Comparison of ENCODE assay signal across 1 cellular context in the genomic region with DNA sequence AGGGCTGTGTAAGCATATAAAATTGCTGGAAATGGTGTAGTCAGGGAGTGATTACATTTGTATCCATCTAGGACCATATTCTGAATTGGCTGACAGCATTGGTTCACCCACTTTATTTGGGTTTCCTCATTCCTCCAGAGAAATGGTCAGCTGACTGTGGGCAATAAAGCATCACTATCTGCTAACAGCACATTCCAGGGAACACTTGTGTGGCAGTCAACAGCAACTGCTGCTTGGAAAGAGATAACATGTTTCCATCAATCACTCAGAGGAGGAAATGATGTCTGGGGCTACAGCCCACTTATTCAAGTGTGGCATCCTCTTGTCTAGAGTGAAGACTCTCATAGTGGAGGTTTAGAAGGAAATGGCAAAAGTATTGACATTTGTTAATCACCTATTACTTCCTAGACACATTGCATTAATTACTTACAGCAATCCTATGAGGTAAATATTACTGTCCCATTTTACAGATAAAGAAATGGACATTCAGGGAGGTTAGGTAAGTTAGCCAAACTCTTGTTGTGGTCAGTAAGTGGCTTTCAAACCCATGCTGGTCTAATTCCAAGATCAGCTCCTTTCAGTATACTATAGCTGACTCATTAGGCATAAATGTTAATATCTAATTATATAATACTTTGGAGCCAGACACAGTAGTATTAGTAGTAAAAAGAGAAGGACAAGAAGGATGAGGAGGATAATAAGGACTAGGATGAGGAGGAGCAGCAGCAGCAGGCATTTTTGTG.
TF ChIP-seq lines count a peak whose summit lies in the region.

No MANE protein-coding gene starts in this region.

TF ChIP-seq in K562, 482 proteins besides CTCF, POLR2A, EP300 and RAD21 (continued from another document and continues in another):
- TF ChIP-seq, protein P1, sequence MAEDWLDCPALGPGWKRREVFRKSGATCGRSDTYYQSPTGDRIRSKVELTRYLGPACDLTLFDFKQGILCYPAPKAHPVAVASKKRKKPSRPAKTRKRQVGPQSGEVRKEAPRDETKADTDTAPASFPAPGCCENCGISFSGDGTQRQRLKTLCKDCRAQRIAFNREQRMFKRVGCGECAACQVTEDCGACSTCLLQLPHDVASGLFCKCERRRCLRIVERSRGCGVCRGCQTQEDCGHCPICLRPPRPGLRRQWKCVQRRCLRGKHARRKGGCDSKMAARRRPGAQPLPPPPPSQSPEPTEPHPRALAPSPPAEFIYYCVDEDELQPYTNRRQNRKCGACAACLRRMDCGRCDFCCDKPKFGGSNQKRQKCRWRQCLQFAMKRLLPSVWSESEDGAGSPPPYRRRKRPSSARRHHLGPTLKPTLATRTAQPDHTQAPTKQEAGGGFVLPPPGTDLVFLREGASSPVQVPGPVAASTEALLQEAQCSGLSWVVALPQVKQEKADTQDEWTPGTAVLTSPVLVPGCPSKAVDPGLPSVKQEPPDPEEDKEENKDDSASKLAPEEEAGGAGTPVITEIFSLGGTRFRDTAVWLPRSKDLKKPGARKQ (CRISPR knock-in tag; IDR thresholded peaks at IDR 0.05) = no peak
- TF ChIP-seq NR2C1 (IDR thresholded peaks at IDR 0.05) = no peak
- 0 out of 2 replicates have a peak, but pooled peaks have one; percentile 27 for TF ChIP-seq NR2C1 (tag; IDR thresholded peaks at IDR 0.05)
- TF ChIP-seq, protein P2, sequence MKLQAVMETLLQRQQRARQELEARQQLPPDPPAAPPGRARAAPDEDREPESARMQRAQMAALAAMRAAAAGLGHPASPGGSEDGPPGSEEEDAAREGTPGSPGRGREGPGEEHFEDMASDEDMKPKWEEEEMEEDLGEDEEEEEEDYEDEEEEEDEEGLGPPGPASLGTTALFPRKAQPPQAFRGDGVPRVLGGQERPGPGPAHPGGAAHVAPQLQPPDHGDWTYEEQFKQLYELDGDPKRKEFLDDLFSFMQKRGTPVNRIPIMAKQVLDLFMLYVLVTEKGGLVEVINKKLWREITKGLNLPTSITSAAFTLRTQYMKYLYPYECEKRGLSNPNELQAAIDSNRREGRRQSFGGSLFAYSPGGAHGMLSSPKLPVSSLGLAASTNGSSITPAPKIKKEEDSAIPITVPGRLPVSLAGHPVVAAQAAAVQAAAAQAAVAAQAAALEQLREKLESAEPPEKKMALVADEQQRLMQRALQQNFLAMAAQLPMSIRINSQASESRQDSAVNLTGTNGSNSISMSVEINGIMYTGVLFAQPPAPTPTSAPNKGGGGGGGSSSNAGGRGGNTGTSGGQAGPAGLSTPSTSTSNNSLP (IDR thresholded peaks at IDR 0.05; ENCODE audit: borderline replicate concordance, low read depth, low read length) = peak; percentile 65; the same call in 1 of the 2 replicates
- TF ChIP-seq TOE1 (IDR thresholded peaks at IDR 0.05; ENCODE audit: borderline replicate concordance) = 0 out of 2 replicates have a peak, but pooled peaks have one; percentile 35
- TF ChIP-seq TOE1 (CRISPR knock-in tag; IDR thresholded peaks at IDR 0.05; ENCODE audit: borderline replicate concordance, low read depth) = no peak
- TF ChIP-seq ATF1 (CRISPR knock-in tag; IDR thresholded peaks at IDR 0.05) = no peak
- TF ChIP-seq ATF1 (tag; IDR thresholded peaks at IDR 0.05) = 0 out of 2 replicates have a peak, but pooled peaks have one; percentile 35
- no peak for TF ChIP-seq ZEB2 (IDR thresholded peaks at IDR 0.05)
- peak; percentile 69 to 92; a peak in 2 of 4 replicates for TF ChIP-seq TBL1XR1 (IDR thresholded peaks at IDR 0.05; ENCODE audit: low read length in 2 of 2)
- TF ChIP-seq, protein P3, sequence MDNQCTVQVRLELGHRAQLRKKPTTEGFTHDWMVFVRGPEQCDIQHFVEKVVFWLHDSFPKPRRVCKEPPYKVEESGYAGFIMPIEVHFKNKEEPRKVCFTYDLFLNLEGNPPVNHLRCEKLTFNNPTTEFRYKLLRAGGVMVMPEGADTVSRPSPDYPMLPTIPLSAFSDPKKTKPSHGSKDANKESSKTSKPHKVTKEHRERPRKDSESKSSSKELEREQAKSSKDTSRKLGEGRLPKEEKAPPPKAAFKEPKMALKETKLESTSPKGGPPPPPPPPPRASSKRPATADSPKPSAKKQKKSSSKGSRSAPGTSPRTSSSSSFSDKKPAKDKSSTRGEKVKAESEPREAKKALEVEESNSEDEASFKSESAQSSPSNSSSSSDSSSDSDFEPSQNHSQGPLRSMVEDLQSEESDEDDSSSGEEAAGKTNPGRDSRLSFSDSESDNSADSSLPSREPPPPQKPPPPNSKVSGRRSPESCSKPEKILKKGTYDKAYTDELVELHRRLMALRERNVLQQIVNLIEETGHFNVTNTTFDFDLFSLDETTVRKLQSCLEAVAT (IDR thresholded peaks at IDR 0.05) = peak in 1 of 2 experiments; percentile 76; a peak in 1 of 4 replicates
- peak; percentile 49; the same call in 1 of the 2 replicates for TF ChIP-seq SPI1 (IDR thresholded peaks at IDR 0.05; ENCODE audit: borderline replicate concordance, low read depth, low read length)
- peak; percentile 94 for TF ChIP-seq ELF4 (CRISPR knock-in tag; IDR thresholded peaks at IDR 0.05)
- no peak for TF ChIP-seq ZNF551 (CRISPR knock-in tag; IDR thresholded peaks at IDR 0.05)
- TF ChIP-seq NELFE (IDR thresholded peaks at IDR 0.05; ENCODE audit: insufficient read depth, insufficient read length) = no peak
- TF ChIP-seq ZNF561 (CRISPR knock-in tag; conservative IDR thresholded peaks at IDR 0.05) = no peak
- TF ChIP-seq ZNF780A (CRISPR knock-in tag; IDR thresholded peaks at IDR 0.05) = no peak
- TF ChIP-seq EHMT2 (IDR thresholded peaks at IDR 0.05) = 0 out of 2 replicates have a peak, but pooled peaks have one; percentile 32
- peak; percentile 97 for TF ChIP-seq CBFA2T2 (conservative IDR thresholded peaks at IDR 0.05)
- TF ChIP-seq GABPB1 (CRISPR knock-in tag; IDR thresholded peaks at IDR 0.05) = no peak
- TF ChIP-seq NONO (IDR thresholded peaks at IDR 0.05; ENCODE audit: low read depth in 2 of 2, low read length in 1 of 2) = peak in 1 of 2 experiments; percentile 38; a peak in 1 of 4 replicates
- TF ChIP-seq MED1 (CRISPR knock-in tag; IDR thresholded peaks at IDR 0.05; ENCODE audit: borderline replicate concordance) = no peak
- TF ChIP-seq, protein P4, sequence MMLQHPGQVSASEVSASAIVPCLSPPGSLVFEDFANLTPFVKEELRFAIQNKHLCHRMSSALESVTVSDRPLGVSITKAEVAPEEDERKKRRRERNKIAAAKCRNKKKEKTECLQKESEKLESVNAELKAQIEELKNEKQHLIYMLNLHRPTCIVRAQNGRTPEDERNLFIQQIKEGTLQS (IDR thresholded peaks at IDR 0.05) = no peak
- TF ChIP-seq, protein P4 (CRISPR knock-in tag; conservative IDR thresholded peaks at IDR 0.05) = no peak
- TF ChIP-seq EZH2 (IDR thresholded peaks at IDR 0.05; ENCODE audit: borderline replicate concordance, low read depth, low read length) = no peak; the same call in 1 of the 2 replicates
- TF ChIP-seq ZNF274 (IDR thresholded peaks at IDR 0.05; ENCODE audit: borderline replicate concordance, low read depth, low read length) = no peak
- no peak for TF ChIP-seq XRCC5 (IDR thresholded peaks at IDR 0.05; ENCODE audit: low read depth, low read length)
- peak; percentile 46; the same call in 1 of the 2 replicates for TF ChIP-seq JUND (IDR thresholded peaks at IDR 0.05; ENCODE audit: borderline replicate concordance, low read depth, low read length)
- TF ChIP-seq JUND (tag; IDR thresholded peaks at IDR 0.05; ENCODE audit: borderline replicate concordance, low read depth, low read length) = peak; percentile 36; the same call in 2 of the 3 replicates
- no peak for TF ChIP-seq ZNF121 (CRISPR knock-in tag; conservative IDR thresholded peaks at IDR 0.05)
- no peak for TF ChIP-seq ZNF79 (CRISPR knock-in tag; IDR thresholded peaks at IDR 0.05; ENCODE audit: low read depth)
- TF ChIP-seq TSC22D4 (tag; IDR thresholded peaks at IDR 0.05) = no peak
- TF ChIP-seq, protein P5, sequence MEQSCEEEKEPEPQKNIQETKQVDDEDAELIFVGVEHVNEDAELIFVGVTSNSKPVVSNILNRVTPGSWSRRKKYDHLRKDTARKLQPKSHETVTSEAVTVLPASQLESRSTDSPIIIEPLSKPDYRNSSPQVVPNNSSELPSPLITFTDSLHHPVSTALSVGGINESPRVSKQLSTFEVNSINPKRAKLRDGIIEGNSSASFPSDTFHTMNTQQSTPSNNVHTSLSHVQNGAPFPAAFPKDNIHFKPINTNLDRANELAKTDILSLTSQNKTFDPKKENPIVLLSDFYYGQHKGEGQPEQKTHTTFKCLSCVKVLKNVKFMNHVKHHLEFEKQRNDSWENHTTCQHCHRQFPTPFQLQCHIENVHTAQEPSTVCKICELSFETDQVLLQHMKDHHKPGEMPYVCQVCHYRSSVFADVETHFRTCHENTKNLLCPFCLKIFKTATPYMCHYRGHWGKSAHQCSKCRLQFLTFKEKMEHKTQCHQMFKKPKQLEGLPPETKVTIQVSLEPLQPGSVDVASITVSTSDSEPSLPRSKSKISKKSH (CRISPR knock-in tag; IDR thresholded peaks at IDR 0.05) = no peak
- no peak for TF ChIP-seq CBX5 (IDR thresholded peaks at IDR 0.05; ENCODE audit: borderline replicate concordance, low read depth)
- TF ChIP-seq TCF3 (CRISPR knock-in tag; IDR thresholded peaks at IDR 0.05) = peak; percentile 99
- no peak for TF ChIP-seq DMBX1 (CRISPR knock-in tag; IDR thresholded peaks at IDR 0.05; ENCODE audit: borderline replicate concordance)
- TF ChIP-seq L3MBTL2 (IDR thresholded peaks at IDR 0.05) = no peak
- TF ChIP-seq ZNF766 (CRISPR knock-in tag; conservative IDR thresholded peaks at IDR 0.05) = peak; percentile 83
- TF ChIP-seq ZNF644 (tag; IDR thresholded peaks at IDR 0.05; ENCODE audit: low read depth) = peak; percentile 85
- TF ChIP-seq, protein P6, sequence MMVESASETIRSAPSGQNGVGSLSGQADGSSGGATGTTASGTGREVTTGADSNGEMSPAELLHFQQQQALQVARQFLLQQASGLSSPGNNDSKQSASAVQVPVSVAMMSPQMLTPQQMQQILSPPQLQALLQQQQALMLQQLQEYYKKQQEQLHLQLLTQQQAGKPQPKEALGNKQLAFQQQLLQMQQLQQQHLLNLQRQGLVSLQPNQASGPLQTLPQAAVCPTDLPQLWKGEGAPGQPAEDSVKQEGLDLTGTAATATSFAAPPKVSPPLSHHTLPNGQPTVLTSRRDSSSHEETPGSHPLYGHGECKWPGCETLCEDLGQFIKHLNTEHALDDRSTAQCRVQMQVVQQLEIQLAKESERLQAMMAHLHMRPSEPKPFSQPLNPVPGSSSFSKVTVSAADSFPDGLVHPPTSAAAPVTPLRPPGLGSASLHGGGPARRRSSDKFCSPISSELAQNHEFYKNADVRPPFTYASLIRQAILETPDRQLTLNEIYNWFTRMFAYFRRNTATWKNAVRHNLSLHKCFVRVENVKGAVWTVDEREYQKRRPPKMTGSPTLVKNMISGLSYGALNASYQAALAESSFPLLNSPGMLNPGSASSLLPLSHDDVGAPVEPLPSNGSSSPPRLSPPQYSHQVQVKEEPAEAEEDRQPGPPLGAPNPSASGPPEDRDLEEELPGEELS (CRISPR knock-in tag; IDR thresholded peaks at IDR 0.05; ENCODE audit: borderline replicate concordance) = no peak
- TF ChIP-seq PHB2 (IDR thresholded peaks at IDR 0.05; ENCODE audit: low read depth) = peak; percentile 86
- TF ChIP-seq, protein P7, sequence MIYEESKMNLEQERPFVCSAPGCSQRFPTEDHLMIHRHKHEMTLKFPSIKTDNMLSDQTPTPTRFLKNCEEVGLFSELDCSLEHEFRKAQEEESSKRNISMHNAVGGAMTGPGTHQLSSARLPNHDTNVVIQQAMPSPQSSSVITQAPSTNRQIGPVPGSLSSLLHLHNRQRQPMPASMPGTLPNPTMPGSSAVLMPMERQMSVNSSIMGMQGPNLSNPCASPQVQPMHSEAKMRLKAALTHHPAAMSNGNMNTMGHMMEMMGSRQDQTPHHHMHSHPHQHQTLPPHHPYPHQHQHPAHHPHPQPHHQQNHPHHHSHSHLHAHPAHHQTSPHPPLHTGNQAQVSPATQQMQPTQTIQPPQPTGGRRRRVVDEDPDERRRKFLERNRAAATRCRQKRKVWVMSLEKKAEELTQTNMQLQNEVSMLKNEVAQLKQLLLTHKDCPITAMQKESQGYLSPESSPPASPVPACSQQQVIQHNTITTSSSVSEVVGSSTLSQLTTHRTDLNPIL (CRISPR knock-in tag; IDR thresholded peaks at IDR 0.05) = no peak
